ENCODE assay signal across 8 cellular contexts in the genomic region with DNA sequence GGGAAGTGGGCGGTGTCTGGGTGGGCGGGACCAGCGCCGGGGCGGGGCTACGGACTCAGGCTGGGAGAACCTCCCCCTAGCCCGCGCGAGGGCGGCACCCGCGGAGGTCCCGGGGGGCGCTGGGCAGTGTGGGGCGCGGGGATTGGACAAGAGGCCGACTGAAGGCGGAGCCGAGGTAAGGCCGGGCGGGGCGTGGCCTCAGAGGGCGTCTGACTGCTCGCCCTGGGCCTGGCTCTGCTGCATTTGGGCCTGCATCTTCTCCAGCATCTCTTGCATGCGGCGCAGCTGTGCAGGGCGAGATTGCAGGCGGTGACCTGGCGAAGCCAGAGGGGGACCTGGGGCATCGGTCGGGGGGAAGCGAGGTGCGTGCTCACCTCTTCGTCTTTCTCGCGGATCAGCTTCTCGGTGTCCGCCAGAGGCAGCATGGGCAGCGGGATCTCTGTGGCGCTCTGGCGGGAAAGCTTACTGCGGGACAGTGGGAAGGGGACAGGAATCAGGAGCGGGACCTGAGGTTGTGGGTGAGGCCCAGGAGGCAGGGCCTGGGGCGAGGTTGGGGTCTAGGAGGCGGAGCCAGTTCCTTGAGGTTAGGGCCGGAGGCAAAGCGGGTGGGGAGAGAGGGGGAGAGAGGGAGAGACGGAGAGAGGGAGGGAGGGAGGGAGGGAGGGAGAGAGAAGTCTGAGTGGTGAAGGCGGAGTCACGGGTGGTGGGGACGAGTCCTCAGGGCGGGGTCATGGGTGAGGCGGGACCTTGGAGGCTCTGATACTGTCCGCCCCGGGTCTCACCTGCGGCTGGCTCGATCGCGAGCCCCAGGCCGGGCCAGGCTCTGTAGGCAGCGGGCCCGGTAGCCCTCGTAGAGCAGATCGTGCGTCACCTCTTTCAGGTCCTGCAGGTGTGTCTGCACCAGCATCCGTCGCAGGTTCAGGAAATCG. TPM values are rescaled to one million over a fixed set of nuclear protein-coding genes. Genes with fewer than 3 reads are reported as not detected.
DNase-seq lines count a peak whose midpoint lies in the region; ATAC-seq and TF ChIP-seq lines count a peak whose summit lies in the region.

No MANE protein-coding gene starts in this region.

- no peaks in the 10 kb centered on the region for H3K27me3 ChIP-seq in CD4-positive, alpha-beta T cell (ENCODE audit: control insufficient read depth, insufficient read depth, low read length)
- H3K27me3 ChIP-seq in dorsolateral prefrontal cortex (no peaks in the 10 kb centered on the region), lower lobe of right lung (ENCODE audit: low read depth) (no peaks in the 10 kb centered on the region)

- peak overlapping the region; percentile 100 for H3K27ac ChIP-seq in CD4-positive, alpha-beta T cell (ENCODE audit: low read depth, low read length)
- H3K27ac ChIP-seq in dorsolateral prefrontal cortex (peak overlapping the region; percentile 94 to 100 (median 100)), lower lobe of right lung (peak overlapping the region; percentile 98)

- peak overlapping the region; percentile 99 for H3K4me3 Mint-ChIP-seq in CD4-positive, alpha-beta T cell
- H3K4me3 Mint-ChIP-seq in activated CD4-positive, alpha-beta memory T cell treated with anti-CD3 and anti-CD28 coated beads for 36 hours, result peak overlapping the region; percentile 99

- peak overlapping the region; percentile 100 for H3K27ac Mint-ChIP-seq in CD4-positive, alpha-beta T cell
- H3K27ac Mint-ChIP-seq in activated CD4-positive, alpha-beta memory T cell treated with anti-CD3 and anti-CD28 coated beads for 36 hours, result peak overlapping the region; percentile 96

- no peaks in the 10 kb centered on the region for H3K27me3 Mint-ChIP-seq in CD4-positive, alpha-beta T cell
- H3K27me3 Mint-ChIP-seq in activated CD4-positive, alpha-beta memory T cell treated with anti-CD3 and anti-CD28 coated beads for 36 hours, result no peaks in the 10 kb centered on the region

- peaks cover 59% of the 10 kb centered on the region for H3K4me1 Mint-ChIP-seq in CD4-positive, alpha-beta T cell (ENCODE audit: low read depth)
- peaks cover 44% of the 10 kb centered on the region for H3K4me1 Mint-ChIP-seq in activated CD4-positive, alpha-beta memory T cell treated with anti-CD3 and anti-CD28 coated beads for 36 hours (ENCODE audit: low read depth)

- no peaks in the 10 kb centered on the region for H3K9me3 ChIP-seq in CD4-positive, alpha-beta T cell (ENCODE audit: control insufficient read depth, low read length)
- no peaks in the 10 kb centered on the region for H3K9me3 ChIP-seq in lower lobe of right lung

- TF ChIP-seq CTCF in CD4-positive, alpha-beta T cell (IDR thresholded peaks at IDR 0.05), result no peak
- TF ChIP-seq CTCF in dorsolateral prefrontal cortex (IDR thresholded peaks at IDR 0.05 in 54 of 56, conservative IDR thresholded peaks at IDR 0.05 in 2 of 56; ENCODE audit: low read depth in 1 of 56, partially characterized antibody in 56 of 56), result peak in 27 of 56 donors; percentile 5 to 50 (median 25)
- peak; percentile 17 for TF ChIP-seq CTCF in lower lobe of right lung (IDR thresholded peaks at IDR 0.05)

- ATAC-seq in CD4-positive, alpha-beta T cell (ENCODE audit: poor library complexity), result peak; percentile 74
- peak; percentile 72 for ATAC-seq in GM19438 (IDR thresholded peaks at IDR 0.05; ENCODE audit: low read depth, unreplicated experiment)
- peak; percentile 82 for ATAC-seq in HG03571 (IDR thresholded peaks at IDR 0.05; ENCODE audit: unreplicated experiment)
- peak; percentile 98 for ATAC-seq in lower lobe of right lung

- H3K36me3 ChIP-seq in lower lobe of right lung, result no peaks in the 10 kb centered on the region

- peak overlapping the region; percentile 56 to 99 (median 91) for H3K4me3 ChIP-seq in dorsolateral prefrontal cortex
- peak overlapping the region; percentile 77 for H3K4me3 ChIP-seq in lower lobe of right lung

- CTCF ChIA-PET in CD4-positive, alpha-beta T cell (lab: Charles Lee), result interaction anchor here (0.6 to 3.7 kb wide), 3 partner anchors 13 to 32 kb away, joined by 3 to 14 read pairs (median 4); no protein-coding TSS in a partner anchor
- CTCF ChIA-PET in activated CD4-positive, alpha-beta memory T cell treated with anti-CD3 and anti-CD28 coated beads for 36 hours (lab: Charles Lee), result no interaction called here

- intact Hi-C loops in CD4-positive, alpha-beta T cell (cut with DNase I, micrococcal nuclease), result loop anchor here (1.0 to 10.0 kb wide), 3 partner anchors 8 to 546 kb away; partner anchors contain the start of genes FBXL19 (in 1 of the 2) and TBC1D10B (in 1 of the 2)
- intact Hi-C loops in activated CD4-positive, alpha-beta memory T cell treated with anti-CD3 and anti-CD28 coated beads for 36 hours (cut with micrococcal nuclease), result loop anchor here (1.0 to 10.0 kb wide), 5 partner anchors 8 to 554 kb away; partner anchors contain the start of genes FBXL19, MVP, TBC1D10B and YPEL3
- intact Hi-C loops in dorsolateral prefrontal cortex (cut with DNase I), result loop anchor here (1.0 to 5.0 kb wide), 4 partner anchors 8 to 146 kb away; partner anchors contain the start of genes ZNF48 (in 2 of the 2) and TBC1D10B (in 1 of the 2)
- intact Hi-C loops in lower lobe of right lung (cut with DNase I), result no loop called here

- no peaks in the 10 kb centered on the region for H3K9me3 Mint-ChIP-seq in CD4-positive, alpha-beta T cell
- H3K9me3 Mint-ChIP-seq in activated CD4-positive, alpha-beta memory T cell treated with anti-CD3 and anti-CD28 coated beads for 36 hours, result no peaks in the 10 kb centered on the region

- DNase-seq in CD4-positive, alpha-beta T cell, result peak; percentile 98 to 100 (median 100)
- peak; percentile 98 for DNase-seq in NCI-H774 (lab: John Stamatoyannopoulos, UW)
- DNase-seq in activated CD4-positive, alpha-beta memory T cell treated with anti-CD3 and anti-CD28 coated beads for 36 hours, result peak; percentile 100
- peak; percentile 99 to 100 (median 100) for DNase-seq in dorsolateral prefrontal cortex
- DNase-seq in lower lobe of right lung, result peak; percentile 99
- DNase-seq in stimulated activated CD4-positive, alpha-beta T cell treated with anti-CD3 and anti-CD28 coated beads, TNF-alpha, amount 100 ng/mL, for 1 hour (ENCODE audit: low read depth in 3 of 3, low spot score in 1 of 3), result peak; percentile 99 to 100 (median 100)

- H3K4me1 ChIP-seq in lower lobe of right lung, result peaks cover 22% of the 10 kb centered on the region

- peaks cover 41% of the 10 kb centered on the region for H3K36me3 Mint-ChIP-seq in CD4-positive, alpha-beta T cell (ENCODE audit: low read depth)
- peaks cover 27% of the 10 kb centered on the region for H3K36me3 Mint-ChIP-seq in activated CD4-positive, alpha-beta memory T cell treated with anti-CD3 and anti-CD28 coated beads for 36 hours

- POLR2A ChIA-PET in CD4-positive, alpha-beta T cell (lab: Charles Lee), result interaction anchor here (0.9 to 7.3 kb wide), 18 partner anchors 9 to 320 kb away, joined by 3 to 153 read pairs (median 8); partner anchors contain the start of genes ALDOA, CD2BP2, CORO1A and DCTPP1
- POLR2A ChIA-PET in activated CD4-positive, alpha-beta memory T cell treated with anti-CD3 and anti-CD28 coated beads for 36 hours (lab: Charles Lee), result interaction anchor here (0.6 to 1.6 kb wide), 4 partner anchors 11 to 652 kb away, joined by 3 to 6 read pairs (median 4); partner anchors contain the start of gene ZNF771

RNA-seq across cellular contexts. Expression of gene SEPTIN1, which starts 3.9 kb away (rescaled TPM):
- 100 to 1,000 TPM; 161 to 163 TPM for total RNA-seq in CD4-positive, alpha-beta T cell
- 100 to 1,000 TPM; 199 to 202 TPM for total RNA-seq in activated CD4-positive, alpha-beta memory T cell treated with anti-CD3 and anti-CD28 coated beads for 36 hours
- total RNA-seq in dorsolateral prefrontal cortex (1 to 10 TPM; 1.6 to 8.3 (median 4.0) TPM), lower lobe of right lung (6.0 TPM)

RNA-seq across cellular contexts. Expression of gene MYL11, which starts 3.9 kb away (rescaled TPM):
- total RNA-seq in CD4-positive, alpha-beta T cell, result 1 to 10 TPM in 1 of 2 experiments, under 1 TPM in 1; 0.95 to 2.4 TPM
- total RNA-seq in activated CD4-positive, alpha-beta memory T cell treated with anti-CD3 and anti-CD28 coated beads for 36 hours, result 1 to 10 TPM in 1 of 2 experiments, under 1 TPM in 1; 0.83 to 1.6 TPM
- total RNA-seq in dorsolateral prefrontal cortex (1 to 10 TPM in 12 of 120 experiments, under 1 TPM in 1, not detected in 107; 0.95 to 3.8 (median 2.0) TPM), lower lobe of right lung (not detected)

RNA-seq across cellular contexts. Expression of gene TBC1D10B, which starts 8.2 kb away (rescaled TPM):
- total RNA-seq in CD4-positive, alpha-beta T cell, result 10 to 100 TPM; 12.7 to 14.7 TPM
- total RNA-seq in activated CD4-positive, alpha-beta memory T cell treated with anti-CD3 and anti-CD28 coated beads for 36 hours, result 10 to 100 TPM; 54.7 to 54.8 TPM
- total RNA-seq in dorsolateral prefrontal cortex (10 to 100 TPM; 50.3 to 87.6 (median 67.1) TPM), lower lobe of right lung (36.9 TPM)

RNA-seq across cellular contexts. Expression of gene ZNF48, which starts 16.7 kb away (rescaled TPM):
- total RNA-seq in CD4-positive, alpha-beta T cell, result 1 to 10 TPM; 3.4 to 3.5 TPM
- 10 to 100 TPM; 13.1 to 13.6 TPM for total RNA-seq in activated CD4-positive, alpha-beta memory T cell treated with anti-CD3 and anti-CD28 coated beads for 36 hours
- 10 to 100 TPM; 10.1 to 24.9 (median 16.6) TPM for total RNA-seq in dorsolateral prefrontal cortex
- total RNA-seq in lower lobe of right lung, result 6.2 TPM

RNA-seq across cellular contexts. Expression of gene CD2BP2, which starts 23.4 kb away (rescaled TPM):
- 10 to 100 TPM; 39.1 to 41.7 TPM for total RNA-seq in CD4-positive, alpha-beta T cell
- 10 to 100 TPM; 60.7 to 61.4 TPM for total RNA-seq in activated CD4-positive, alpha-beta memory T cell treated with anti-CD3 and anti-CD28 coated beads for 36 hours
- total RNA-seq in dorsolateral prefrontal cortex (10 to 100 TPM; 45.0 to 76.5 (median 59.2) TPM), lower lobe of right lung (52.3 TPM)

Comparison
In these comparisons a context has a peak if more than half of its experiments do, and no peak if none do; other contexts are left out.
1. Peak in every context shown above with its lines: DNase-seq, ATAC-seq, H3K4me3 ChIP-seq and H3K27ac ChIP-seq.
2. RNA of gene SEPTIN1, which starts 3.9 kb away (total RNA-seq): 199 to 202 TPM in activated CD4-positive, alpha-beta memory T cell treated with anti-CD3 and anti-CD28 coated beads for 36 hours and 161 to 163 TPM in CD4-positive, alpha-beta T cell; 6.0 TPM in lower lobe of right lung (single experiment) and 1.6 to 8.3 TPM in dorsolateral prefrontal cortex; every median in the first group is over 10 times any median in the second.